Comparison of ENCODE assay signal across 34 cellular contexts in the genomic region with DNA sequence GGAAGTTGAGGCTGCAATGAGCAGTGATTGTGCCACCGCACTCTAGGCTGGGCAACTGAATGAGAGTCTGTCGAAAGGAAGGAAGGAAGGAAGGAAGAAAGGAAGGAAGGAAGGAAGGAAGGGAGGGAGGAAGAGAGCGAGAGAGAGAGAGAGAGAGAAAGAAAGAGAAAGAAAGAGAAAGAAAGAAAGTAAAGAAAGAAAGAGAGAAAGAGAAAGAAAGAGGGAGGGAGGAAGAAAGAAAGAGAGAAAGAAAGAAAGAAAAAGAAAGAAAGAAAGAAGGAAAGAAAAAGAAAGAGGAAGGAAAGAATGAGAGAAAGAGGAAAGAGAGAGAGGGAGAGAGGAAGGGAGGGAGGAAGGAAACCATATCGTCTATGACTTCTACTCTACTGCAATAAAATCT.
"Had no signal": no experiment of that assay in that cellular context is flagged by ENCODE, and none has a peak within 500 bp of the region (broad histone marks: within the 10 kb centered on the region; RNA-seq: fewer than 3 reads in every experiment).

No MANE protein-coding gene starts in this region.

- H3K36me3 ChIP-seq: MG63 had no signal

- DNase-seq: Karpas-422, Kasumi-1, MG63, MM.1S, MV-4-11, NCI-H1048, NCI-H1092, NCI-H1092 treated with DMSO at 0.1 percent for 48 hours, NCI-H1105, NCI-H1105 treated with DMSO at 0.1 percent for 48 hours, NCI-H1417, NCI-H1417 treated with DMSO at 0.1 percent for 48 hours, NCI-H1436, NCI-H1436 treated with DMSO at 0.1 percent for 48 hours, NCI-H146, NCI-H1694, NCI-H1694 treated with DMSO at 0.1 percent for 48 hours, NCI-H187, NCI-H187 treated with DMSO at 0.1 percent for 48 hours, NCI-H1930, NCI-H2029, NCI-H2029 treated with DMSO at 0.1 percent for 48 hours, NCI-H2081, NCI-H2081 treated with DMSO at 0.1 percent for 48 hours, NCI-H2107, NCI-H2171, NCI-H2171 treated with DMSO at 0.1 percent for 48 hours, NCI-H2227 treated with DMSO at 0.1 percent for 48 hours, NCI-H226, NCI-H345, NCI-H446, NCI-H446 treated with DMSO at 0.1 percent for 48 hours, NCI-H510A, NCI-H510A treated with DMSO at 0.1 percent for 48 hours had no signal

- H3K4me3 ChIP-seq: MG63 had no signal

- H3K9me3 ChIP-seq: MG63 had no signal

- H3K27me3 ChIP-seq: MG63 had no signal
